In genomic region chr2:221102896-221103688, GRCh38 we compare ENCODE assay signal across 14 cellular contexts.
A peak's percentile ranks its signal among the peaks of the same experiment; 100 is the strongest.
DNase-seq lines count a peak whose midpoint lies in the region; ATAC-seq, FAIRE-seq and TF ChIP-seq lines count a peak whose summit lies in the region.
"Had no signal": no experiment of that assay in that cellular context is flagged by ENCODE, and none has a peak within 500 bp of the region (broad histone marks: within the 10 kb centered on the region; RNA-seq: fewer than 3 reads in every experiment).

No MANE protein-coding gene starts in this region.

- H3K9me3 ChIP-seq in CD4-positive, alpha-beta T cell (ENCODE audit: control insufficient read depth, low read length) = no peaks in the 10 kb centered on the region

- H3K27ac ChIP-seq in foreskin keratinocyte = peak overlapping the region; percentile 22
- H3K27ac ChIP-seq in CD4-positive, alpha-beta T cell (ENCODE audit: low read depth, low read length) = no peak overlapping the region

- H3K27me3 ChIP-seq in foreskin keratinocyte = no peaks in the 10 kb centered on the region
- no peaks in the 10 kb centered on the region for H3K27me3 ChIP-seq in CD4-positive, alpha-beta T cell (ENCODE audit: control insufficient read depth, insufficient read depth, low read length)

- ATAC-seq in GM21390 (IDR thresholded peaks at IDR 0.05; ENCODE audit: unreplicated experiment) = peak; percentile 68
- ATAC-seq in HG03280 (IDR thresholded peaks at IDR 0.05; ENCODE audit: unreplicated experiment) = peak; percentile 60
- ATAC-seq in foreskin keratinocyte = peak; percentile 55
- no peak for ATAC-seq in CD4-positive, alpha-beta T cell (ENCODE audit: poor library complexity)
- no peak for ATAC-seq in GM18505 (IDR thresholded peaks at IDR 0.05; ENCODE audit: unreplicated experiment)

- no peak for TF ChIP-seq CTCF in foreskin keratinocyte (conservative IDR thresholded peaks at IDR 0.05)
- no peak for TF ChIP-seq CTCF in CD4-positive, alpha-beta T cell (IDR thresholded peaks at IDR 0.05)

- no peaks in the 10 kb centered on the region for H3K9me3 Mint-ChIP-seq in CD4-positive, alpha-beta T cell

- no peaks in the 10 kb centered on the region for H3K4me1 Mint-ChIP-seq in CD4-positive, alpha-beta T cell (ENCODE audit: low read depth)
- H3K4me1 Mint-ChIP-seq: CD4-positive, CD25-positive, alpha-beta regulatory T cell had no signal

- H3K27ac Mint-ChIP-seq in CD4-positive, alpha-beta T cell = no peak overlapping the region
- H3K27ac Mint-ChIP-seq: CD4-positive, CD25-positive, alpha-beta regulatory T cell had no signal

- DNase-seq in GM18507 (ENCODE audit: extremely low spot score, insufficient read length, low read depth) = no peak
- DNase-seq in foreskin keratinocyte = peak in 1 of 2 donors; percentile 62
- DNase-seq in CD4-positive, alpha-beta T cell = no peak
- DNase-seq in amniotic stem cell (lab: John Stamatoyannopoulos, UW) = no peak
- DNase-seq in KBM-7 = no peak
- DNase-seq: activated CD8-positive, alpha-beta memory T cell treated with anti-CD3 and anti-CD28 coated beads, Interleukin-2, amount 50 U/mL, for 48 hours; kidney glomerular epithelial cell; NCI-H1048; NCI-H510A had no signal

- in situ Hi-C loops in KBM-7 (cut with MboI; ENCODE audit: low pct_unique_long_range_greater_than_20kb, low sequenced_read_pairs) = no loop called here

- H3K4me3 Mint-ChIP-seq in CD4-positive, alpha-beta T cell = no peak overlapping the region
- H3K4me3 Mint-ChIP-seq: CD4-positive, CD25-positive, alpha-beta regulatory T cell had no signal

- POLR2A ChIA-PET in CD4-positive, alpha-beta T cell (lab: Charles Lee) = no interaction called here

- FAIRE-seq in GM18507 (lab: Jason Lieb, UNC) = peak; percentile 75
- FAIRE-seq: frontal cortex had no signal

- H3K27me3 Mint-ChIP-seq in CD4-positive, alpha-beta T cell = peaks cover 13% of the 10 kb centered on the region
- H3K27me3 Mint-ChIP-seq: CD4-positive, CD25-positive, alpha-beta regulatory T cell had no signal

- TF ChIP-seq POLR2A in GM18505 (IDR thresholded peaks at IDR 0.05; ENCODE audit: borderline replicate concordance, extremely low read depth, insufficient read depth, insufficient read length) = no peak

- CTCF ChIA-PET in CD4-positive, alpha-beta T cell (lab: Charles Lee) = interaction anchor here (0.7 kb wide), 1 partner anchor 21 kb away, joined by 3 read pairs; no protein-coding TSS in a partner anchor

- H3K36me3 Mint-ChIP-seq in CD4-positive, alpha-beta T cell (ENCODE audit: low read depth) = no peaks in the 10 kb centered on the region
- H3K36me3 Mint-ChIP-seq: CD4-positive, CD25-positive, alpha-beta regulatory T cell had no signal

- intact Hi-C loops in CD4-positive, alpha-beta T cell (cut with DNase I, micrococcal nuclease) = no loop called here

- peaks cover 16% of the 10 kb centered on the region for H3K4me1 ChIP-seq in foreskin keratinocyte

Comparison
In these comparisons a context has a peak if more than half of its experiments do, and no peak if none do; other contexts are left out.
1. ATAC-seq: peak in GM21390 (single experiment), HG03280 (single experiment) and foreskin keratinocyte (single experiment); none in CD4-positive, alpha-beta T cell (single experiment) and GM18505 (single experiment).